Comparison of ENCODE assay signal across 8 cellular contexts in the genomic region with DNA sequence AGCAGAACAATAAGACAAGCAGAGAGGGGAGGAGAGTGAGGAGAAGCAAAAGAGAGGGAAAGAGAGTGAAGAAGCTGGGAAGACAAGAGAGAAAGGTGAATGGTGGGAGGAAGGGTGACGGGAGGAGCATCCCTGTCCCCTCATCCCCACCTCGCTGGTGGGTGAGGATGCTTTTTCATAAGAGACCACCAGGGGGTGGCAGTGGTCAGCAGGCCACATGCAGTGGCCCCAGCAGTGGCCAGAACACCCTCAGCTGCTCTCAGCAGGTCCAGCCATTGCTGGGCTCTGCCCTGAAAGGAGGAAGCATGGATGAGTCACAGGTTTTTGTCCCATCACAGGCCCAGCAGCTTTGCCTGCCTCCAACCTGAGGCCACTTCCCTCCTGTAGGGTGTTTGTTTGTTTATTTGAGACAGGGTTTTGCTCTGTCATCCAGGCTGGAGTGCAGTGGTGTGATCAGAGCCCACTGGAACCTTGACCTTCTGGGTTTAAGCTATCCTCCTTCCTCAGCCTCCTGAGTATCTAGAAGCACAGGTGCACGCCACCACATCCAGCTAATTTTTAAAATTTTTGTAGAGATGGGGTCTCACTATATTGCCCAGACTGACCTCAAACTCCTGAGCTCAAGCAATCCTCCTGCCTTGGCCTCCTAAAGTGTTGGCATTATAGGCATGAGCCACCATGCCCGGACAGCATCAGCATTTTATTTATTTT. TPM values are rescaled to one million over a fixed set of nuclear protein-coding genes. Genes with fewer than 3 reads are reported as not detected.
DNase-seq lines count a peak whose midpoint lies in the region; ATAC-seq and TF ChIP-seq lines count a peak whose summit lies in the region.

No MANE protein-coding gene starts in this region.

- DNase-seq in NCI-H345 (lab: John Stamatoyannopoulos, UW) (peak; percentile 25), NCI-H345 treated with DMSO at 0.1 percent for 48 hours (lab: John Stamatoyannopoulos, UW; ENCODE audit: unreplicated experiment) (no peak), LNCaP clone FGC (ENCODE audit: low read depth) (no peak), T1000 (lab: John Stamatoyannopoulos, UW) (peak; percentile 40), colonic mucosa (peak; percentile 43), left kidney (ENCODE audit: low read depth, low spot score) (peak; percentile 77)
- DNase-seq in stimulated activated naive CD4-positive, alpha-beta T cell treated with Interleukin-2 at 50 U/mL for 16 hours (lab: John Stamatoyannopoulos, UW) = peak; percentile 6

- intact Hi-C loops in colonic mucosa (cut with DNase I) = no loop called here

- no peaks in the 10 kb centered on the region for H3K27me3 ChIP-seq in colonic mucosa

- H3K27ac ChIP-seq in colonic mucosa = no peak overlapping the region

- H3K4me1 ChIP-seq in colonic mucosa = no peaks in the 10 kb centered on the region

- TF ChIP-seq CTCF in LNCaP clone FGC (IDR thresholded peaks at IDR 0.05; ENCODE audit: control insufficient read depth, extremely low read depth, insufficient read depth) = peak; percentile 41
- peak; percentile 42 for TF ChIP-seq CTCF in colonic mucosa (IDR thresholded peaks at IDR 0.05)

- no peaks in the 10 kb centered on the region for H3K36me3 ChIP-seq in colonic mucosa

- ATAC-seq in GM18858 (IDR thresholded peaks at IDR 0.05; ENCODE audit: unreplicated experiment) = no peak

- H3K9ac ChIP-seq in colonic mucosa (ENCODE audit: low read depth in 2 of 2, low read length in 2 of 2) = no peak overlapping the region

- no peaks in the 10 kb centered on the region for H3K9me3 ChIP-seq in colonic mucosa

- no peak overlapping the region for H3K4me3 ChIP-seq in LNCaP clone FGC (ENCODE audit: low read depth, low read length)
- H3K4me3 ChIP-seq in colonic mucosa = no peak overlapping the region

RNA-seq across cellular contexts. Expression of gene FGD2, which starts 23.9 kb away (rescaled TPM):
- total RNA-seq in colonic mucosa = 1 to 10 TPM; 3.6 to 3.8 TPM

RNA-seq across cellular contexts. Expression of gene MTCH1, which starts 43.4 kb away (rescaled TPM):
- total RNA-seq in colonic mucosa = 100 to 1,000 TPM; 160 to 197 TPM

Comparison
In these comparisons a context has a peak if more than half of its experiments do, and no peak if none do; other contexts are left out.
1. DNase-seq: peak in NCI-H345 (single experiment), T1000 (single experiment), colonic mucosa (single experiment), left kidney (single experiment) and stimulated activated naive CD4-positive, alpha-beta T cell treated with Interleukin-2 at 50 U/mL for 16 hours (single experiment); none in NCI-H345 treated with DMSO at 0.1 percent for 48 hours (single experiment) and LNCaP clone FGC (single experiment).